ENCODE assay signal across 11 cellular contexts in genomic region chr15:100941536-100941935, GRCh38. TPM values are rescaled to one million over a fixed set of nuclear protein-coding genes. Genes with fewer than 3 reads are reported as not detected.
A peak's percentile ranks its signal among the peaks of the same experiment; 100 is the strongest.
DNase-seq lines count a peak whose midpoint lies in the region; ATAC-seq lines count a peak whose summit lies in the region.
"Had no signal": no experiment of that assay in that cellular context is flagged by ENCODE, and none has a peak within 500 bp of the region (broad histone marks: within the 10 kb centered on the region; RNA-seq: fewer than 3 reads in every experiment).

No MANE protein-coding gene starts in this region.

- DNase-seq in mesenchymal stem cell (no peak), NCI-H146 treated with DMSO at 0.1 percent for 48 hours (lab: John Stamatoyannopoulos, UW; ENCODE audit: unreplicated experiment) (no peak), COLO829 (ENCODE audit: low spot score) (no peak)
- DNase-seq: stimulated activated CD4-positive, alpha-beta T cell treated with anti-CD3 and anti-CD28 coated beads, Interleukin-12 subunit alpha, Interleukin-12 subunit beta, amount 100 ng/mL, for 4 hours; stimulated activated naive CD4-positive, alpha-beta T cell had no signal

- no peak overlapping the region for H2BK12ac ChIP-seq in mesenchymal stem cell (ENCODE audit: low read length in 2 of 2)

- H2BK120ac ChIP-seq in mesenchymal stem cell (ENCODE audit: low read depth, low read length): no peak overlapping the region

- H2AFZ ChIP-seq in mesenchymal stem cell (ENCODE audit: low read depth, low read length): no peak overlapping the region

- no peaks in the 10 kb centered on the region for H3K27me3 ChIP-seq in BLaER1 treated with 17β-estradiol and CSF1 and Interleukin-3, amounts not matched to agents 10 nM and 100 nM
- H3K27me3 ChIP-seq in mesenchymal stem cell (ENCODE audit: control insufficient read depth in 1 of 2, insufficient read depth in 1 of 2, low read length in 2 of 2): no peaks in the 10 kb centered on the region

- no peaks in the 10 kb centered on the region for H4K20me1 ChIP-seq in BLaER1 treated with 17β-estradiol and CSF1 and Interleukin-3, amounts not matched to agents 10 nM and 100 nM

- 84% methylated on average over 10 of the region's 10 CpGs for WGBS in mesenchymal stem cell

- no peak overlapping the region for H3K23ac ChIP-seq in mesenchymal stem cell (ENCODE audit: low read length in 2 of 2)

- no peak overlapping the region for H3K4ac ChIP-seq in mesenchymal stem cell (ENCODE audit: low read depth in 1 of 2, low read length in 2 of 2)

- no peak overlapping the region for H4K8ac ChIP-seq in mesenchymal stem cell (ENCODE audit: low read length)

- H3K14ac ChIP-seq in mesenchymal stem cell (ENCODE audit: low read length in 2 of 2): no peak overlapping the region

- H3K18ac ChIP-seq in mesenchymal stem cell (ENCODE audit: low read depth in 1 of 2, low read length in 2 of 2): no peak overlapping the region

- no peak overlapping the region for H4K91ac ChIP-seq in mesenchymal stem cell (ENCODE audit: low read length)

- H2AK5ac ChIP-seq in mesenchymal stem cell (ENCODE audit: low read length, severe bottlenecking): no peak overlapping the region

- peak overlapping the region; percentile 36 to 66 (median 50) for H3K4me2 ChIP-seq in BLaER1 treated with 17β-estradiol and CSF1 and Interleukin-3, amounts not matched to agents 10 nM and 100 nM
- no peak overlapping the region for H3K4me2 ChIP-seq in mesenchymal stem cell (ENCODE audit: low read length, poor library complexity, severe bottlenecking)

- H3K27ac ChIP-seq in BLaER1 treated with 17β-estradiol and CSF1 and Interleukin-3, amounts not matched to agents 10 nM and 100 nM: peak overlapping the region in 4 of 11 experiments; percentile 32 to 54 (median 39); a peak in 5 of 22 replicates
- no peak overlapping the region for H3K27ac ChIP-seq in mesenchymal stem cell (ENCODE audit: low read length, poor library complexity, severe bottlenecking)
- H3K27ac ChIP-seq: epithelial cell of prostate had no signal

- no peak overlapping the region for H2BK5ac ChIP-seq in mesenchymal stem cell (ENCODE audit: low read depth, low read length, poor library complexity, severe bottlenecking)

- no peak overlapping the region for H3K4me3 ChIP-seq in BLaER1 treated with 17β-estradiol and CSF1 and Interleukin-3, amounts not matched to agents 10 nM and 100 nM
- no peak overlapping the region for H3K4me3 ChIP-seq in mesenchymal stem cell (ENCODE audit: insufficient read depth in 1 of 2, low read depth in 1 of 2, low read length in 2 of 2)

- H3K9ac ChIP-seq in BLaER1 treated with 17β-estradiol and CSF1 and Interleukin-3, amounts not matched to agents 10 nM and 100 nM: no peak overlapping the region
- no peak overlapping the region for H3K9ac ChIP-seq in mesenchymal stem cell (ENCODE audit: low read length)

- no peaks in the 10 kb centered on the region for H3K36me3 ChIP-seq in BLaER1 treated with 17β-estradiol and CSF1 and Interleukin-3, amounts not matched to agents 10 nM and 100 nM
- peaks cover 0 to 6% of the 10 kb centered on the region in 2 experiments for H3K36me3 ChIP-seq in mesenchymal stem cell (ENCODE audit: control insufficient read depth in 1 of 2, insufficient read depth in 2 of 2, low read depth in 1 of 2, low read length in 2 of 2)

- ATAC-seq in GM19025 (IDR thresholded peaks at IDR 0.05; ENCODE audit: low read depth, unreplicated experiment) (peak; percentile 43), HG02678 (IDR thresholded peaks at IDR 0.05; ENCODE audit: unreplicated experiment) (peak; percentile 52), HG03565 (IDR thresholded peaks at IDR 0.05; ENCODE audit: unreplicated experiment) (peak; percentile 41), HG03097 (IDR thresholded peaks at IDR 0.05; ENCODE audit: low FRiP score, unreplicated experiment) (no peak)

- no peaks in the 10 kb centered on the region for H3K79me1 ChIP-seq in mesenchymal stem cell (replicated peaks; ENCODE audit: low read length, poor library complexity, severe bottlenecking)

- no peak overlapping the region for H2BK15ac ChIP-seq in mesenchymal stem cell (ENCODE audit: low read depth, poor library complexity, severe bottlenecking)

- H3K9me3 ChIP-seq in BLaER1 treated with 17β-estradiol and CSF1 and Interleukin-3, amounts not matched to agents 10 nM and 100 nM (replicated peaks in 1 of 11): peaks cover 0 to 4% (median 0%) of the 10 kb centered on the region in 11 experiments; a peak in 1 of 22 replicates
- H3K9me3 ChIP-seq in mesenchymal stem cell (ENCODE audit: control insufficient read depth, low read length): no peaks in the 10 kb centered on the region

- peaks cover 34 to 50% (median 40%) of the 10 kb centered on the region in 10 experiments for H3K4me1 ChIP-seq in BLaER1 treated with 17β-estradiol and CSF1 and Interleukin-3, amounts not matched to agents 10 nM and 100 nM
- peaks cover 2% of the 10 kb centered on the region for H3K4me1 ChIP-seq in mesenchymal stem cell (ENCODE audit: control insufficient read depth, insufficient read depth, low read depth, low read length)

RNA-seq across cellular contexts. Expression of gene LRRK1, which starts 22.4 kb away (rescaled TPM):
- polyA plus RNA-seq in mesenchymal stem cell (2013, experiment 1 of 2): 1.8 TPM
- 1.5 TPM for polyA plus RNA-seq in mesenchymal stem cell (2013, experiment 2 of 2)
